18 cellular contexts compared by ENCODE assay signal in genomic region chr3:123446210-123446609, GRCh38. TPM values are rescaled to one million over a fixed set of nuclear protein-coding genes. Genes with fewer than 3 reads are reported as not detected.
DNase-seq lines count a peak whose midpoint lies in the region; ATAC-seq lines count a peak whose summit lies in the region.
"Had no signal": no experiment of that assay in that cellular context is flagged by ENCODE, and none has a peak within 500 bp of the region (broad histone marks: within the 10 kb centered on the region; RNA-seq: fewer than 3 reads in every experiment).

No MANE protein-coding gene starts in this region.

- peaks cover 6% of the 10 kb centered on the region for H3K27me3 ChIP-seq in muscle layer of duodenum (ENCODE audit: low read depth, low read length)

- peaks cover 59 to 69% of the 10 kb centered on the region in 2 donors for H3K27me3 Mint-ChIP-seq in T-cell
- peaks cover 70% of the 10 kb centered on the region for H3K27me3 Mint-ChIP-seq in central memory CD8-positive, alpha-beta T cell

- CTCF ChIA-PET in T-cell (lab: Charles Lee), result no interaction called here

- no peak overlapping the region for H3K27ac Mint-ChIP-seq in T-cell
- no peak overlapping the region for H3K27ac Mint-ChIP-seq in central memory CD8-positive, alpha-beta T cell (ENCODE audit: low read depth)

- peak overlapping the region; percentile 61 to 80 for H3K4me3 ChIP-seq in muscle layer of duodenum (ENCODE audit: low read depth in 1 of 2, low read length in 2 of 2)
- H3K4me3 ChIP-seq: BLaER1, suprapubic skin had no signal

- peak overlapping the region; percentile 43 for H3K27ac ChIP-seq in muscle layer of duodenum (ENCODE audit: low read length)
- peak overlapping the region; percentile 94 for H3K27ac ChIP-seq in substantia nigra (ENCODE audit: low read depth, low read length, poor library complexity, severe bottlenecking)
- H3K27ac ChIP-seq: BLaER1, HL-60, suprapubic skin had no signal

- no peaks in the 10 kb centered on the region for H3K36me3 Mint-ChIP-seq in T-cell
- peaks cover 2% of the 10 kb centered on the region for H3K36me3 Mint-ChIP-seq in central memory CD8-positive, alpha-beta T cell (ENCODE audit: insufficient read depth)

- POLR2A ChIA-PET in T-cell (lab: Charles Lee), result no interaction called here

- no peaks in the 10 kb centered on the region for H3K9me3 ChIP-seq in muscle layer of duodenum (ENCODE audit: control insufficient read depth in 1 of 2, low read length in 2 of 2)
- H3K9me3 ChIP-seq: suprapubic skin had no signal

- no peak for ATAC-seq in T-cell (replicated peaks in 1 of 4)
- ATAC-seq in central memory CD8-positive, alpha-beta T cell (replicated peaks; ENCODE audit: extremely low read depth, poor library complexity, severe bottlenecking), result no peak

- H3K4me3 Mint-ChIP-seq in T-cell, result peak overlapping the region; percentile 18 to 74 (median 35)
- peak overlapping the region; percentile 6 for H3K4me3 Mint-ChIP-seq in central memory CD8-positive, alpha-beta T cell

- no peak for DNase-seq in T-cell
- DNase-seq in central memory CD8-positive, alpha-beta T cell (ENCODE audit: low spot score in 2 of 2), result no peak
- DNase-seq in substantia nigra (lab: John Stamatoyannopoulos, UW), result peak in 3 of 49 donors; percentile 58 to 61 (median 61)
- DNase-seq in D341Med (ENCODE audit: low spot score), result no peak
- DNase-seq in stimulated activated CD4-positive, alpha-beta T cell treated with anti-CD3 and anti-CD28 coated beads, Interleukin-2, amount 100 ng/mL, for 24 hours, result no peak
- no peak for DNase-seq in effector CD8-positive, alpha-beta T cell (lab: John Stamatoyannopoulos, UW)
- DNase-seq: activated CD4-positive, alpha-beta T cell treated with anti-CD3 and anti-CD28 coated beads for 4 hours; activated naive CD4-positive, alpha-beta T cell treated with Interleukin-2 at 50 U/mL for 16 hours; DMS79 treated with DMSO at 0.1 percent for 48 hours; KBM-7; NCI-H1092; NCI-H2171 treated with DMSO at 0.1 percent for 48 hours; NK-92 treated with Interleukin-12 subunit alpha and Interleukin-12 subunit beta, amount 100 ng/mL, for 24 hours; T-helper 9 cell had no signal

- no peaks in the 10 kb centered on the region for H3K9me3 Mint-ChIP-seq in T-cell
- H3K9me3 Mint-ChIP-seq in central memory CD8-positive, alpha-beta T cell, result no peaks in the 10 kb centered on the region

- H3K4me1 ChIP-seq in muscle layer of duodenum (ENCODE audit: control insufficient read depth in 1 of 2, insufficient read depth in 2 of 2, low read length in 2 of 2), result peaks cover 6 to 36% of the 10 kb centered on the region in 2 donors

- H3K4me1 Mint-ChIP-seq in T-cell, result peaks cover 0 to 10% (median 8%) of the 10 kb centered on the region in 3 donors
- H3K4me1 Mint-ChIP-seq in central memory CD8-positive, alpha-beta T cell, result no peaks in the 10 kb centered on the region

- no peaks in the 10 kb centered on the region for H3K36me3 ChIP-seq in muscle layer of duodenum (ENCODE audit: control insufficient read depth in 1 of 2, insufficient read depth in 2 of 2, low read length in 2 of 2)
- H3K36me3 ChIP-seq: BLaER1, suprapubic skin had no signal

RNA-seq across cellular contexts. Expression of gene ADCY5, which starts 2.7 kb away (rescaled TPM):
- total RNA-seq in T-cell, result under 1 TPM in 1 of 5 donors, not detected in 4; 0.23 TPM
